ENCODE assay signal across 22 cellular contexts in the genomic region with DNA sequence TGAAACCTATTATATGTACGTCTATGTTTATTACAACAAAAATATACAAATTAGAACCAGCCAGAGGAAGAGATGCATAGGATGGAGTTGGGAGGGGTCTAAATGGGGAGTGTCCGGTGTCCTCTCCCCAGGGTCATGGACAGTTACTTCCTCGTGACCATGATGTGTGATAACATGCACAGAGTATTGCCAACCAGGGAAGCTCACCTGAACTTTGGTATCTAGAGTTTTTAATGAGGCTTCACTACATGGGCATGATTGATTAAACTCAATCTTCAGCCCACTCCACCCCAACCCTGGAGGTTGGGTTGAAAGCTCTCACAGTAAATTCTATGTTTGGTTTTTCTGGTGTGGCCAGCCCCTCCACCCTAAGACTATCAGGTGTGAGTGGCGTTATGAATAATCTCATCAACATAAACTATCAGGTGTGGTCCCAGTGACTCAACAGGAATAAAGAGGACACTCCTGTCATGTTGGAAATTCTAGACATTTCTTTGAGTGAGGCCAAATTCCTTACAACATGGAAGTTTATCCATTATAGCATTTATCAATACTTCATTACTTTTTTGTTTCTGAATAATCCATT. TPM values are rescaled to one million over a fixed set of nuclear protein-coding genes. Genes with fewer than 3 reads are reported as not detected.
DNase-seq lines count a peak whose midpoint lies in the region; ATAC-seq, FAIRE-seq and TF ChIP-seq lines count a peak whose summit lies in the region.
"Had no signal": no experiment of that assay in that cellular context is flagged by ENCODE, and none has a peak within 500 bp of the region (broad histone marks: within the 10 kb centered on the region; RNA-seq: fewer than 3 reads in every experiment).

No MANE protein-coding gene starts in this region.

- ATAC-seq in RWPE2 (ENCODE audit: low read depth) (0 out of 3 replicates have a peak, but pooled peaks have one; percentile 29), gastrocnemius medialis (no peak), GM18867 (IDR thresholded peaks at IDR 0.05; ENCODE audit: unreplicated experiment) (no peak)

- no peak overlapping the region for H3K4me2 ChIP-seq in keratinocyte (ENCODE audit: control insufficient read depth, extremely low read depth, insufficient read depth, low read depth, low read length)

- H4K20me1 ChIP-seq in keratinocyte (ENCODE audit: control insufficient read depth, extremely low read depth, insufficient read depth, low read length): no peaks in the 10 kb centered on the region

- no peaks in the 10 kb centered on the region for H3K79me2 ChIP-seq in keratinocyte (ENCODE audit: control insufficient read depth, insufficient read depth, low read length)

- H3K9me3 ChIP-seq in RWPE2 (ENCODE audit: severe bottlenecking) (no peaks in the 10 kb centered on the region), keratinocyte (ENCODE audit: control insufficient read depth, low read depth, low read length) (no peaks in the 10 kb centered on the region), subcutaneous abdominal adipose tissue (ENCODE audit: control insufficient read depth in 5 of 5, low read length in 5 of 5) (peaks cover 0 to 3% (median 0%) of the 10 kb centered on the region in 5 donors), gastrocnemius medialis (no peaks in the 10 kb centered on the region)
- H3K9me3 ChIP-seq: BE2C, SJCRH30 had no signal

- no peak for DNase-seq in RWPE2 (ENCODE audit: low spot score)
- DNase-seq in epithelial cell of esophagus (ENCODE audit: low read depth): peak; percentile 66
- DNase-seq in keratinocyte (ENCODE audit: low read depth, low spot score): no peak
- no peak for DNase-seq in NCI-H146 treated with DMSO at 0.1 percent for 48 hours (lab: John Stamatoyannopoulos, UW; ENCODE audit: unreplicated experiment)
- DNase-seq in NCI-H345 treated with DMSO at 0.1 percent for 48 hours (lab: John Stamatoyannopoulos, UW; ENCODE audit: unreplicated experiment): no peak
- no peak for DNase-seq in gastrocnemius medialis
- DNase-seq: BE2C, DMS53, GF-D8, HFFc6, Kasumi-1, MM.1S, NCI-H1048, NCI-H1436, NCI-H1930, NCI-H510A, NCI-H748 treated with DMSO at 0.1 percent for 48 hours, SJCRH30 had no signal

- H3K9ac ChIP-seq in keratinocyte (ENCODE audit: control insufficient read depth, extremely low read depth, insufficient read depth, low read length) (no peak overlapping the region), subcutaneous abdominal adipose tissue (ENCODE audit: low read length in 5 of 5) (no peak overlapping the region)

- in situ Hi-C loops in gastrocnemius medialis (cut with MboI; ENCODE audit: low sequenced_read_pairs in 4 of 4): no loop called here

- no peaks in the 10 kb centered on the region for H3K9me1 ChIP-seq in keratinocyte (ENCODE audit: control insufficient read depth, extremely low read depth, insufficient read depth, low read length)

- no peak for TF ChIP-seq POLR2A in gastrocnemius medialis (IDR thresholded peaks at IDR 0.05)

- TF ChIP-seq CTCF in RWPE2 (IDR thresholded peaks at IDR 0.05; ENCODE audit: poor library complexity, severe bottlenecking) (no peak), epithelial cell of esophagus (IDR thresholded peaks at IDR 0.05; ENCODE audit: insufficient read depth, low read depth, low read length, missing control alignments) (no peak), keratinocyte (optimal IDR thresholded peaks at IDR 0.05 in 1 of 3, IDR thresholded peaks at IDR 0.05 in 1 of 3, conservative IDR thresholded peaks at IDR 0.05 in 1 of 3; ENCODE audit: extremely low read depth in 1 of 3, insufficient read depth in 2 of 3, low read length in 3 of 3) (no peak), gastrocnemius medialis (IDR thresholded peaks at IDR 0.05 in 4 of 5, conservative IDR thresholded peaks at IDR 0.05 in 1 of 5) (no peak)

- no peaks in the 10 kb centered on the region for H3K27me3 ChIP-seq in RWPE2 (ENCODE audit: insufficient read depth, poor library complexity, severe bottlenecking)
- no peaks in the 10 kb centered on the region for H3K27me3 ChIP-seq in keratinocyte (ENCODE audit: control insufficient read depth, extremely low read depth, insufficient read depth, low read length)
- peaks cover 0 to 5% (median 0%) of the 10 kb centered on the region in 5 donors for H3K27me3 ChIP-seq in subcutaneous abdominal adipose tissue (ENCODE audit: control insufficient read depth in 5 of 5, insufficient read depth in 4 of 5, low read length in 5 of 5)
- no peaks in the 10 kb centered on the region for H3K27me3 ChIP-seq in gastrocnemius medialis
- H3K27me3 ChIP-seq: BE2C, SJCRH30 had no signal

- H3K4me3 ChIP-seq in RWPE2 (ENCODE audit: severe bottlenecking) (no peak overlapping the region), epithelial cell of esophagus (ENCODE audit: low read length) (no peak overlapping the region), keratinocyte (ENCODE audit: control insufficient read depth in 2 of 3, extremely low read depth in 1 of 3, insufficient read depth in 2 of 3, low read depth in 1 of 3, low read length in 3 of 3) (no peak overlapping the region), subcutaneous abdominal adipose tissue (ENCODE audit: low read depth in 1 of 5, low read length in 5 of 5) (no peak overlapping the region), gastrocnemius medialis (no peak overlapping the region)
- H3K4me3 ChIP-seq: SJCRH30 had no signal

- dilution Hi-C loops in keratinocyte (cut with MboI; ENCODE audit: extremely low pct_ligation_motif_present, low sequenced_read_pairs): no loop called here

- no peak overlapping the region for H3K27ac ChIP-seq in RWPE2 (ENCODE audit: poor library complexity, severe bottlenecking)
- no peak overlapping the region for H3K27ac ChIP-seq in keratinocyte (ENCODE audit: control insufficient read depth, insufficient read depth, low read length)
- peak overlapping the region; percentile 59 for H3K27ac ChIP-seq in subcutaneous abdominal adipose tissue (ENCODE audit: low read depth, low read length)
- H3K27ac ChIP-seq in gastrocnemius medialis: no peak overlapping the region
- H3K27ac ChIP-seq: SJCRH30 had no signal

- FAIRE-seq in keratinocyte (lab: Jason Lieb, UNC): peak; percentile 71
- FAIRE-seq: D721Med, H54 had no signal

- H2AFZ ChIP-seq in keratinocyte (ENCODE audit: control insufficient read depth, low read length): no peak overlapping the region

- H3K4me1 ChIP-seq in RWPE2 (ENCODE audit: insufficient read depth, poor library complexity, severe bottlenecking) (peaks cover 3% of the 10 kb centered on the region), keratinocyte (ENCODE audit: control insufficient read depth, extremely low read depth, insufficient read depth, low read length) (peaks cover 16% of the 10 kb centered on the region), subcutaneous abdominal adipose tissue (ENCODE audit: control insufficient read depth in 5 of 5, insufficient read depth in 5 of 5, low read length in 5 of 5) (peaks cover 4 to 19% (median 7%) of the 10 kb centered on the region in 5 donors), gastrocnemius medialis (no peaks in the 10 kb centered on the region)
- H3K4me1 ChIP-seq: BE2C had no signal

- H3K36me3 ChIP-seq in RWPE2 (ENCODE audit: low read depth) (no peaks in the 10 kb centered on the region), keratinocyte (ENCODE audit: control insufficient read depth in 2 of 2, extremely low read depth in 1 of 2, insufficient read depth in 2 of 2, low read length in 2 of 2) (no peaks in the 10 kb centered on the region), subcutaneous abdominal adipose tissue (ENCODE audit: control insufficient read depth in 5 of 5, insufficient read depth in 5 of 5, low read length in 5 of 5) (peaks cover 0 to 6% (median 0%) of the 10 kb centered on the region in 5 donors), gastrocnemius medialis (peaks cover 0 to under 1% of the 10 kb centered on the region in 2 donors)
- H3K36me3 ChIP-seq: BE2C, SJCRH30 had no signal

- intact Hi-C loops in gastrocnemius medialis (cut with DNase I; ENCODE audit: low total_unique reads): no loop called here

RNA-seq across cellular contexts. Expression of gene FKBP1A, which starts 36.4 kb away (rescaled TPM):
- 776 to 1,168 TPM (median 1,010 TPM) in 3 replicates for polyA plus RNA-seq in keratinocyte
- 146 TPM for polyA plus RNA-seq in keratinocyte (2011; ENCODE audit: low read depth)
- 1,559 and 1,933 TPM in 2 replicates for polyA plus RNA-seq in keratinocyte (2011; cell fraction: cytosol; rRNA removed)
- polyA plus RNA-seq in keratinocyte (2011; cell fraction: nucleus; rRNA removed): 545 and 624 TPM in 2 replicates
- polyA plus RNA-seq in keratinocyte (2012; ENCODE audit: low replicate concordance): 338 and 759 TPM in 2 replicates
- polyA minus RNA-seq in keratinocyte: 922 to 1,521 TPM (median 1,297 TPM) in 3 replicates
- 512 TPM for polyA minus RNA-seq in keratinocyte (2011; cell fraction: cytosol; rRNA and poly(A)+ RNA removed)
- polyA minus RNA-seq in keratinocyte (2011; cell fraction: nucleus; rRNA and poly(A)+ RNA removed): 117 and 213 TPM in 2 replicates
- total RNA-seq in gastrocnemius medialis: 10 to 100 TPM; 27.7 to 89.4 (median 52.5) TPM

RNA-seq across cellular contexts. Expression of gene NSFL1C, which starts 37.4 kb away (rescaled TPM):
- 23.9 to 45.4 TPM (median 38.8 TPM) in 3 replicates for polyA plus RNA-seq in keratinocyte
- 197 TPM for polyA plus RNA-seq in keratinocyte (2011; ENCODE audit: low read depth)
- 39.1 and 51.0 TPM in 2 replicates for polyA plus RNA-seq in keratinocyte (2011; cell fraction: cytosol; rRNA removed)
- polyA plus RNA-seq in keratinocyte (2011; cell fraction: nucleus; rRNA removed): 58.2 and 59.0 TPM in 2 replicates
- 99.1 and 116 TPM in 2 replicates for polyA plus RNA-seq in keratinocyte (2012; ENCODE audit: low replicate concordance)
- 19.8 to 28.9 TPM (median 20.8 TPM) in 3 replicates for polyA minus RNA-seq in keratinocyte
- 11.1 TPM for polyA minus RNA-seq in keratinocyte (2011; cell fraction: cytosol; rRNA and poly(A)+ RNA removed)
- polyA minus RNA-seq in keratinocyte (2011; cell fraction: nucleus; rRNA and poly(A)+ RNA removed): 19.9 and 28.5 TPM in 2 replicates
- total RNA-seq in gastrocnemius medialis: 10 to 100 TPM; 68.0 to 91.4 (median 80.6) TPM
